In the genomic region with DNA sequence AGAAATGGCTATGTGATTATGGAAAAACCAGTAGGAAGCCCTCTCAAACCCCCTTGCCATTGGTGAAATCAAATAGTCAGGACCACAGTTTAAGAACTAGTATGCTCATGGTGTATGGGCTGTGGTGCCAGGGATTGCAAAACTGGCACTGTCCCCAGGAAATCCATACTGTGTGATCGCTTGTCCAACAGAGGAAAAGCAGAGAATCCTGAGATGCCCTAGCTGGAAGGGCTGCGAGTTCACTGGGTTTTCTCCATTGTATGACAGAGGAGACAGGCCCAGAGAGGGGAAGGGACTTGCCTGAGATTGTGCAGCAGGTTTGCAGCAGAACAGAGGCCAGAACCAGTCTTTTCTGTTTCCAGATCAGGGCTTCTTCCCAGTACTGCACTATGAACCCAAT, we compare ENCODE assay signal across 16 cellular contexts. TPM values are rescaled to one million over a fixed set of nuclear protein-coding genes. Genes with fewer than 3 reads are reported as not detected.
DNase-seq lines count a peak whose midpoint lies in the region; ATAC-seq and TF ChIP-seq lines count a peak whose summit lies in the region.
"Had no signal": no experiment of that assay in that cellular context is flagged by ENCODE, and none has a peak within 500 bp of the region (broad histone marks: within the 10 kb centered on the region; RNA-seq: fewer than 3 reads in every experiment).

No MANE protein-coding gene starts in this region.

- no peak overlapping the region for H2AFZ ChIP-seq in KMS-11 (ENCODE audit: low read depth)

- TF ChIP-seq CTCF in right atrium auricular region (IDR thresholded peaks at IDR 0.05) (no peak), KMS-11 (conservative IDR thresholded peaks at IDR 0.05; ENCODE audit: low read depth, low read length) (no peak), endothelial cell (IDR thresholded peaks at IDR 0.05; ENCODE audit: unreplicated experiment) (no peak)

- ATAC-seq in Right ventricle myocardium superior (ENCODE audit: poor library complexity) = peak; percentile 48
- no peak for ATAC-seq in stimulated activated effector memory CD8-positive, alpha-beta T cell treated with anti-CD3 and anti-CD28 coated beads, Interleukin-12 subunit alpha, Interleukin-12 subunit beta, amount 100 ng/mL, for 72 hours

- no peak overlapping the region for H3K27ac ChIP-seq in right atrium auricular region
- peak overlapping the region; percentile 86 for H3K27ac ChIP-seq in KMS-11
- H3K27ac ChIP-seq: SJCRH30 had no signal

- H3K79me2 ChIP-seq in KMS-11 (ENCODE audit: insufficient read depth, low read depth) = no peaks in the 10 kb centered on the region

- peaks cover 39% of the 10 kb centered on the region for H3K36me3 Mint-ChIP-seq in activated T-helper 1 cell treated with anti-CD3 and anti-CD28 coated beads, Interleukin-12 subunit alpha, Interleukin-12 subunit beta, Interleukin-2, Interleukin-4 antibody, amounts not matched to agents 30 ng/mL and 10 ng/mL and 1 ng/mL, durations not matched to agents 14 hours and 24 hours and 36 hours (ENCODE audit: low read depth)
- H3K36me3 Mint-ChIP-seq in stimulated activated effector memory CD8-positive, alpha-beta T cell treated with anti-CD3 and anti-CD28 coated beads, Interleukin-12 subunit alpha, Interleukin-12 subunit beta, amount 100 ng/mL, for 72 hours = peaks cover 63% of the 10 kb centered on the region
- peaks cover 12% of the 10 kb centered on the region for H3K36me3 Mint-ChIP-seq in endothelial cell (ENCODE audit: low read depth, unreplicated experiment)

- no peaks in the 10 kb centered on the region for H3K9me3 ChIP-seq in right atrium auricular region
- H3K9me3 ChIP-seq: SJCRH30 had no signal

- peaks cover 31% of the 10 kb centered on the region for H3K36me3 ChIP-seq in right atrium auricular region
- no peaks in the 10 kb centered on the region; the same call in 1 of the 2 replicates for H3K36me3 ChIP-seq in KMS-11 (ENCODE audit: insufficient read depth)

- H3K27me3 ChIP-seq in right atrium auricular region = no peaks in the 10 kb centered on the region
- no peaks in the 10 kb centered on the region for H3K27me3 ChIP-seq in KMS-11 (ENCODE audit: insufficient read depth, low read depth)
- H3K27me3 ChIP-seq: SJCRH30 had no signal

- H3K4me3 Mint-ChIP-seq in activated T-helper 1 cell treated with anti-CD3 and anti-CD28 coated beads, Interleukin-12 subunit alpha, Interleukin-12 subunit beta, Interleukin-2, Interleukin-4 antibody, amounts not matched to agents 30 ng/mL and 10 ng/mL and 1 ng/mL, durations not matched to agents 14 hours and 24 hours and 36 hours = no peak overlapping the region
- no peak overlapping the region for H3K4me3 Mint-ChIP-seq in stimulated activated effector memory CD8-positive, alpha-beta T cell treated with anti-CD3 and anti-CD28 coated beads, Interleukin-12 subunit alpha, Interleukin-12 subunit beta, amount 100 ng/mL, for 72 hours
- no peak overlapping the region for H3K4me3 Mint-ChIP-seq in endothelial cell (ENCODE audit: unreplicated experiment)
- H3K4me3 Mint-ChIP-seq: HFFc6 had no signal

- H4K20me1 ChIP-seq in KMS-11 (ENCODE audit: insufficient read depth) = no peaks in the 10 kb centered on the region

- peak overlapping the region; percentile 79 for H3K4me2 ChIP-seq in KMS-11

- H3K9me3 Mint-ChIP-seq in activated T-helper 1 cell treated with anti-CD3 and anti-CD28 coated beads, Interleukin-12 subunit alpha, Interleukin-12 subunit beta, Interleukin-2, Interleukin-4 antibody, amounts not matched to agents 30 ng/mL and 10 ng/mL and 1 ng/mL, durations not matched to agents 14 hours and 24 hours and 36 hours = no peaks in the 10 kb centered on the region
- no peaks in the 10 kb centered on the region for H3K9me3 Mint-ChIP-seq in stimulated activated effector memory CD8-positive, alpha-beta T cell treated with anti-CD3 and anti-CD28 coated beads, Interleukin-12 subunit alpha, Interleukin-12 subunit beta, amount 100 ng/mL, for 72 hours
- H3K9me3 Mint-ChIP-seq in endothelial cell (ENCODE audit: unreplicated experiment) = no peaks in the 10 kb centered on the region
- H3K9me3 Mint-ChIP-seq: HFFc6 had no signal

- DNase-seq in Right ventricle myocardium superior = no peak
- no peak for DNase-seq in right atrium auricular region (ENCODE audit: low spot score)
- DNase-seq in activated T-helper 1 cell treated with anti-CD3 and anti-CD28 coated beads, Interleukin-12 subunit alpha, Interleukin-12 subunit beta, Interleukin-2, Interleukin-4 antibody, amounts not matched to agents 30 ng/mL and 10 ng/mL and 1 ng/mL, durations not matched to agents 14 hours and 24 hours and 36 hours (ENCODE audit: low spot score) = no peak
- no peak for DNase-seq in stimulated activated effector memory CD8-positive, alpha-beta T cell treated with anti-CD3 and anti-CD28 coated beads, Interleukin-12 subunit alpha, Interleukin-12 subunit beta, amount 100 ng/mL, for 72 hours (ENCODE audit: low spot score in 2 of 2)
- DNase-seq in SIG-M5 (lab: John Stamatoyannopoulos, UW) = no peak
- no peak for DNase-seq in endothelial cell (ENCODE audit: low spot score)
- DNase-seq in 8988T = no peak
- DNase-seq: C1 segment of cervical spinal cord, DMS153, HFFc6, NCI-H1417, NCI-H1930, NCI-H2171, NCI-H774, SJCRH30 had no signal

- H3K27ac Mint-ChIP-seq in activated T-helper 1 cell treated with anti-CD3 and anti-CD28 coated beads, Interleukin-12 subunit alpha, Interleukin-12 subunit beta, Interleukin-2, Interleukin-4 antibody, amounts not matched to agents 30 ng/mL and 10 ng/mL and 1 ng/mL, durations not matched to agents 14 hours and 24 hours and 36 hours = peak overlapping the region; percentile 59
- H3K27ac Mint-ChIP-seq in stimulated activated effector memory CD8-positive, alpha-beta T cell treated with anti-CD3 and anti-CD28 coated beads, Interleukin-12 subunit alpha, Interleukin-12 subunit beta, amount 100 ng/mL, for 72 hours = peak overlapping the region; percentile 33
- H3K27ac Mint-ChIP-seq in endothelial cell (ENCODE audit: unreplicated experiment) = no peak overlapping the region
- H3K27ac Mint-ChIP-seq: HFFc6 had no signal

- intact Hi-C loops in Right ventricle myocardium superior (cut with DNase I) = no loop called here
- intact Hi-C loops in activated T-helper 1 cell treated with anti-CD3 and anti-CD28 coated beads, Interleukin-12 subunit alpha, Interleukin-12 subunit beta, Interleukin-2, Interleukin-4 antibody, amounts not matched to agents 30 ng/mL and 10 ng/mL and 1 ng/mL, durations not matched to agents 14 hours and 24 hours and 36 hours (cut with micrococcal nuclease) = loop anchor here (5.0 kb wide), 1 partner anchor 52 kb away; no protein-coding TSS in a partner anchor

- peaks cover 0 to 6% of the 10 kb centered on the region in 2 donors for H3K4me1 ChIP-seq in right atrium auricular region
- peaks cover 90% of the 10 kb centered on the region for H3K4me1 ChIP-seq in KMS-11 (ENCODE audit: low read depth, poor library complexity, severe bottlenecking)

- peaks cover 55% of the 10 kb centered on the region for H3K4me1 Mint-ChIP-seq in activated T-helper 1 cell treated with anti-CD3 and anti-CD28 coated beads, Interleukin-12 subunit alpha, Interleukin-12 subunit beta, Interleukin-2, Interleukin-4 antibody, amounts not matched to agents 30 ng/mL and 10 ng/mL and 1 ng/mL, durations not matched to agents 14 hours and 24 hours and 36 hours (ENCODE audit: low read depth)
- H3K4me1 Mint-ChIP-seq in stimulated activated effector memory CD8-positive, alpha-beta T cell treated with anti-CD3 and anti-CD28 coated beads, Interleukin-12 subunit alpha, Interleukin-12 subunit beta, amount 100 ng/mL, for 72 hours = peaks cover 23% of the 10 kb centered on the region
- H3K4me1 Mint-ChIP-seq in endothelial cell (ENCODE audit: unreplicated experiment) = peaks cover 16% of the 10 kb centered on the region

- H3K9ac ChIP-seq in KMS-11 = peak overlapping the region; percentile 37; the same call in 1 of the 2 replicates

- H3K4me3 ChIP-seq in right atrium auricular region (no peak overlapping the region), KMS-11 (IDR thresholded peaks at IDR 0.05; ENCODE audit: insufficient read depth, low read depth, low read length) (no peak overlapping the region)
- H3K4me3 ChIP-seq: SJCRH30 had no signal

- H3K27me3 Mint-ChIP-seq in activated T-helper 1 cell treated with anti-CD3 and anti-CD28 coated beads, Interleukin-12 subunit alpha, Interleukin-12 subunit beta, Interleukin-2, Interleukin-4 antibody, amounts not matched to agents 30 ng/mL and 10 ng/mL and 1 ng/mL, durations not matched to agents 14 hours and 24 hours and 36 hours (ENCODE audit: insufficient read depth) = no peaks in the 10 kb centered on the region
- H3K27me3 Mint-ChIP-seq in endothelial cell (ENCODE audit: unreplicated experiment) = no peaks in the 10 kb centered on the region

RNA-seq across cellular contexts. Expression of gene SEC61B, which starts 12.5 kb away (rescaled TPM):
- 41.9 TPM for total RNA-seq in Right ventricle myocardium superior
- 10 to 100 TPM; 29.4 to 53.1 TPM for total RNA-seq in right atrium auricular region
- total RNA-seq in activated T-helper 1 cell treated with anti-CD3 and anti-CD28 coated beads, Interleukin-12 subunit alpha, Interleukin-12 subunit beta, Interleukin-2, Interleukin-4 antibody, amounts not matched to agents 30 ng/mL and 10 ng/mL and 1 ng/mL, durations not matched to agents 14 hours and 24 hours and 36 hours = 180 and 184 TPM in 2 replicates
- total RNA-seq in endothelial cell (ENCODE audit: unreplicated experiment) = 203 TPM

RNA-seq across cellular contexts. Expression of gene ALG2, which starts 12.9 kb away (rescaled TPM):
- total RNA-seq in Right ventricle myocardium superior = 14.4 TPM
- total RNA-seq in right atrium auricular region = 10 to 100 TPM; 21.6 to 26.2 TPM
- 37.6 and 39.7 TPM in 2 replicates for total RNA-seq in activated T-helper 1 cell treated with anti-CD3 and anti-CD28 coated beads, Interleukin-12 subunit alpha, Interleukin-12 subunit beta, Interleukin-2, Interleukin-4 antibody, amounts not matched to agents 30 ng/mL and 10 ng/mL and 1 ng/mL, durations not matched to agents 14 hours and 24 hours and 36 hours
- total RNA-seq in endothelial cell (ENCODE audit: unreplicated experiment) = 28.9 TPM
